Comparison of ENCODE assay signal across 1 cellular context in the genomic region with DNA sequence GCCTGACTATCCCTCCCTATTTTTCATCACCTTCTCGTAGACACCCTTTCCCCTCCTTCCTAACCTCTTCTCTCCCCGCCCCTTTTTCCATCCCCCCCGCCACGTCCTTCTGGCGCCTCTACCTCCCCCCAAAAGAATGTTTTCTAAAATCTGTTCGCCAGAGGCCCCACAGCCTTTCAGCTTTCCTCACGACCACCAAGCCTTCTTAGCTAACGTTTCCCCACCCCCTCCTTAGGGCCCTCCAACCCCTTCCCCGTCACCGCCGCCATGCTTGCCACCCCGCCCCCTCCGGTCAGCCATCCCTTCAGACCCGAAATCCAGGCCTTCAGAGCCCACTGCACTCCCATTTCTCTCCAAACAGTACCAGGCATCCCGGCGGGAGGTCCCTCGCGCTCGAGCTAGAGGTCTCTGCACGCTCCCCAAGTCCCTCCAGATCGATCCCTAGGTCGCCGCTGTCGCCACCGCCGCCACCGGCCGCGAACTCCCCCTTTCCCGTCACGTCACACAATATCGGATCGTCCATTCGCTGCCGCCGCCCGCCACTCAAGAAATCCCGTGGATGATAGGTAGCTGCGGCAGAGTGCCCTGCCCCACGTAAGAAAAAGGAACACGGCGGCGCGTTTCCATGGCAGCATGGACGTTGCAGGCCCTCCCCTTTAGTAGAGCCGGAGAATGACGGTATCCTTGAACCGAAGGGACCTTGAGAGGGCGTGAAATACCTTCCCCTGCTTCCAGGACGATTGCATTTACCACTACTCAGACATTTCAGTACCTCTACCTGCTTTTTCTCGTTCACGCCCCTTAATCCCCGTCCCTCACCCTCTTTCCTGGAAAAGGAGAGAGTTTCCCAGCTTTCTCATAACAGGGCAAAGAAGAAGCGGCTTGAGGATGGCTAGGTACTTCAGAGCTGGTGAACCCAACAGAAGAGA.
A peak's percentile ranks its signal among the peaks of the same experiment; 100 is the strongest.
TF ChIP-seq lines count a peak whose summit lies in the region.

A gene with protein sequence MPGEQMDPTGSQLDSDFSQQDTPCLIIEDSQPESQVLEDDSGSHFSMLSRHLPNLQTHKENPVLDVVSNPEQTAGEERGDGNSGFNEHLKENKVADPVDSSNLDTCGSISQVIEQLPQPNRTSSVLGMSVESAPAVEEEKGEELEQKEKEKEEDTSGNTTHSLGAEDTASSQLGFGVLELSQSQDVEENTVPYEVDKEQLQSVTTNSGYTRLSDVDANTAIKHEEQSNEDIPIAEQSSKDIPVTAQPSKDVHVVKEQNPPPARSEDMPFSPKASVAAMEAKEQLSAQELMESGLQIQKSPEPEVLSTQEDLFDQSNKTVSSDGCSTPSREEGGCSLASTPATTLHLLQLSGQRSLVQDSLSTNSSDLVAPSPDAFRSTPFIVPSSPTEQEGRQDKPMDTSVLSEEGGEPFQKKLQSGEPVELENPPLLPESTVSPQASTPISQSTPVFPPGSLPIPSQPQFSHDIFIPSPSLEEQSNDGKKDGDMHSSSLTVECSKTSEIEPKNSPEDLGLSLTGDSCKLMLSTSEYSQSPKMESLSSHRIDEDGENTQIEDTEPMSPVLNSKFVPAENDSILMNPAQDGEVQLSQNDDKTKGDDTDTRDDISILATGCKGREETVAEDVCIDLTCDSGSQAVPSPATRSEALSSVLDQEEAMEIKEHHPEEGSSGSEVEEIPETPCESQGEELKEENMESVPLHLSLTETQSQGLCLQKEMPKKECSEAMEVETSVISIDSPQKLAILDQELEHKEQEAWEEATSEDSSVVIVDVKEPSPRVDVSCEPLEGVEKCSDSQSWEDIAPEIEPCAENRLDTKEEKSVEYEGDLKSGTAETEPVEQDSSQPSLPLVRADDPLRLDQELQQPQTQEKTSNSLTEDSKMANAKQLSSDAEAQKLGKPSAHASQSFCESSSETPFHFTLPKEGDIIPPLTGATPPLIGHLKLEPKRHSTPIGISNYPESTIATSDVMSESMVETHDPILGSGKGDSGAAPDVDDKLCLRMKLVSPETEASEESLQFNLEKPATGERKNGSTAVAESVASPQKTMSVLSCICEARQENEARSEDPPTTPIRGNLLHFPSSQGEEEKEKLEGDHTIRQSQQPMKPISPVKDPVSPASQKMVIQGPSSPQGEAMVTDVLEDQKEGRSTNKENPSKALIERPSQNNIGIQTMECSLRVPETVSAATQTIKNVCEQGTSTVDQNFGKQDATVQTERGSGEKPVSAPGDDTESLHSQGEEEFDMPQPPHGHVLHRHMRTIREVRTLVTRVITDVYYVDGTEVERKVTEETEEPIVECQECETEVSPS (N-terminal part only) (minus strand): TSS at position 484 of the 929 bp plus-strand sequence. CDS start 113 bp downstream, at position 371.

TF ChIP-seq in SK-N-SH, 30 proteins besides CTCF, POLR2A, EP300 and RAD21:
- TF ChIP-seq CHD2 (IDR thresholded peaks at IDR 0.05; ENCODE audit: low read length, partially characterized antibody) (peak; percentile 89), GATA2 (CRISPR knock-in tag; IDR thresholded peaks at IDR 0.05) (no peak), FOXJ3 (CRISPR knock-in tag; IDR thresholded peaks at IDR 0.05) (no peak), RCOR1 (IDR thresholded peaks at IDR 0.05; ENCODE audit: low read length) (peak; percentile 7; the same call in 1 of the 2 replicates), ELF1 (IDR thresholded peaks at IDR 0.05) (no peak), MXI1 (IDR thresholded peaks at IDR 0.05; ENCODE audit: low read depth, low read length) (peak; percentile 85; the same call in 1 of the 2 replicates), RXRA (IDR thresholded peaks at IDR 0.05; ENCODE audit: borderline replicate concordance, low read depth) (no peak), TAF1 (IDR thresholded peaks at IDR 0.05; ENCODE audit: borderline replicate concordance, low read depth, low read length) (no peak), FOXM1 (IDR thresholded peaks at IDR 0.05; ENCODE audit: low read depth) (no peak), SIN3A (IDR thresholded peaks at IDR 0.05; ENCODE audit: borderline replicate concordance, low read depth, low read length) (no peak; the same call in 1 of the 2 replicates), POLR2AphosphoS5 (IDR thresholded peaks at IDR 0.05; ENCODE audit: low read depth, low read length) (peak; percentile 46; the same call in 1 of the 2 replicates), MEF2A (IDR thresholded peaks at IDR 0.05; ENCODE audit: borderline replicate concordance, low read depth) (no peak), RFX5 (IDR thresholded peaks at IDR 0.05; ENCODE audit: low read length) (0 out of 2 replicates have a peak, but pooled peaks have one; percentile 59), FOSL2 (IDR thresholded peaks at IDR 0.05; ENCODE audit: borderline replicate concordance, low read depth) (no peak), YY1 (IDR thresholded peaks at IDR 0.05; ENCODE audit: low read depth) (peak; percentile 83)
- TF ChIP-seq, protein P1, sequence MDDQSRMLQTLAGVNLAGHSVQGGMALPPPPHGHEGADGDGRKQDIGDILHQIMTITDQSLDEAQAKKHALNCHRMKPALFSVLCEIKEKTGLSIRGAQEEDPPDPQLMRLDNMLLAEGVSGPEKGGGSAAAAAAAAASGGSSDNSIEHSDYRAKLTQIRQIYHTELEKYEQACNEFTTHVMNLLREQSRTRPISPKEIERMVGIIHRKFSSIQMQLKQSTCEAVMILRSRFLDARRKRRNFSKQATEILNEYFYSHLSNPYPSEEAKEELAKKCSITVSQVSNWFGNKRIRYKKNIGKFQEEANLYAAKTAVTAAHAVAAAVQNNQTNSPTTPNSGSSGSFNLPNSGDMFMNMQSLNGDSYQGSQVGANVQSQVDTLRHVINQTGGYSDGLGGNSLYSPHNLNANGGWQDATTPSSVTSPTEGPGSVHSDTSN (IDR thresholded peaks at IDR 0.05), result peak; percentile 100
- TF ChIP-seq, protein P2, sequence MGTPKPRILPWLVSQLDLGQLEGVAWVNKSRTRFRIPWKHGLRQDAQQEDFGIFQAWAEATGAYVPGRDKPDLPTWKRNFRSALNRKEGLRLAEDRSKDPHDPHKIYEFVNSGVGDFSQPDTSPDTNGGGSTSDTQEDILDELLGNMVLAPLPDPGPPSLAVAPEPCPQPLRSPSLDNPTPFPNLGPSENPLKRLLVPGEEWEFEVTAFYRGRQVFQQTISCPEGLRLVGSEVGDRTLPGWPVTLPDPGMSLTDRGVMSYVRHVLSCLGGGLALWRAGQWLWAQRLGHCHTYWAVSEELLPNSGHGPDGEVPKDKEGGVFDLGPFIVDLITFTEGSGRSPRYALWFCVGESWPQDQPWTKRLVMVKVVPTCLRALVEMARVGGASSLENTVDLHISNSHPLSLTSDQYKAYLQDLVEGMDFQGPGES (IDR thresholded peaks at IDR 0.05; ENCODE audit: low read depth, low read length), result peak; percentile 70
- TF ChIP-seq, protein P3, sequence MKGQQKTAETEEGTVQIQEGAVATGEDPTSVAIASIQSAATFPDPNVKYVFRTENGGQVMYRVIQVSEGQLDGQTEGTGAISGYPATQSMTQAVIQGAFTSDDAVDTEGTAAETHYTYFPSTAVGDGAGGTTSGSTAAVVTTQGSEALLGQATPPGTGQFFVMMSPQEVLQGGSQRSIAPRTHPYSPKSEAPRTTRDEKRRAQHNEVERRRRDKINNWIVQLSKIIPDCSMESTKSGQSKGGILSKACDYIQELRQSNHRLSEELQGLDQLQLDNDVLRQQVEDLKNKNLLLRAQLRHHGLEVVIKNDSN (IDR thresholded peaks at IDR 0.05; ENCODE audit: borderline replicate concordance, low read depth), result no peak
